Comparison of ENCODE assay signal across 24 cellular contexts in genomic region chr22:40517631-40518030, GRCh38.
"Had no signal": no experiment of that assay in that cellular context is flagged by ENCODE, and none has a peak within 500 bp of the region (broad histone marks: within the 10 kb centered on the region; RNA-seq: fewer than 3 reads in every experiment).

No MANE protein-coding gene starts in this region.

- H3K4me3 Mint-ChIP-seq: nephron had no signal

- DNase-seq: activated CD4-positive, alpha-beta T cell treated with anti-CD3 and anti-CD28 coated beads, Interleukin-2, amount 10 ng/mL, durations not matched to agents 24 days and 14 days; activated CD8-positive, alpha-beta memory T cell treated with anti-CD3 and anti-CD28 coated beads, Interleukin-2, amount 50 U/mL, for 4 hours; activated effector memory CD4-positive, alpha-beta T cell treated with anti-CD3 and anti-CD28 coated beads, Interleukin-2, amount 50 U/mL, for 16 hours; activated T-cell treated with anti-CD3 and anti-CD28 coated beads, Interleukin-2, amount 50 U/mL, for 48 hours; anterior cingulate cortex; brain microvascular endothelial cell; central memory CD4-positive, alpha-beta T cell; colonic mucosa; erythroblast; foreskin melanocyte; glutamatergic neuron; hippocampal formation; kidney; midbrain; stimulated activated CD4-positive, alpha-beta T cell treated with anti-CD3 and anti-CD28 coated beads, Interleukin-4, amount 100 ng/mL, for 24 hours; T-helper 1 cell; T1000; thyroid gland had no signal

- H3K27ac ChIP-seq: brain microvascular endothelial cell, colonic mucosa, parathyroid adenoma, thyroid gland had no signal

- H3K4me1 Mint-ChIP-seq: nephron had no signal

- H3K27me3 ChIP-seq: brain microvascular endothelial cell, colonic mucosa, thyroid gland had no signal

- H3K4me3 ChIP-seq: colonic mucosa, thyroid gland had no signal

- H3K9me3 ChIP-seq: colonic mucosa, thyroid gland had no signal

- ATAC-seq: left lobe of liver; sciatic nerve; stimulated activated effector memory CD8-positive, alpha-beta T cell treated with anti-CD3 and anti-CD28 coated beads, Interleukin-12 subunit alpha, Interleukin-12 subunit beta, amount 100 ng/mL, for 72 hours had no signal

- H3K9me3 Mint-ChIP-seq: activated CD4-positive, alpha-beta T cell treated with anti-CD3 and anti-CD28 coated beads, Interleukin-2, amount 10 ng/mL, durations not matched to agents 24 days and 14 days; stimulated activated effector memory CD8-positive, alpha-beta T cell treated with anti-CD3 and anti-CD28 coated beads, Interleukin-12 subunit alpha, Interleukin-12 subunit beta, amount 100 ng/mL, for 72 hours had no signal

- H3K36me3 ChIP-seq: colonic mucosa, thyroid gland had no signal

- H3K27ac Mint-ChIP-seq: nephron; stimulated activated effector memory CD8-positive, alpha-beta T cell treated with anti-CD3 and anti-CD28 coated beads, Interleukin-12 subunit alpha, Interleukin-12 subunit beta, amount 100 ng/mL, for 72 hours had no signal

- H3K4me1 ChIP-seq: parathyroid adenoma had no signal

- FAIRE-seq: endometrium, kidney had no signal

- H3K27me3 Mint-ChIP-seq: activated CD4-positive, alpha-beta T cell treated with anti-CD3 and anti-CD28 coated beads, Interleukin-2, amount 10 ng/mL, durations not matched to agents 24 days and 14 days had no signal
